In genomic region chr6:113381957-113382356, GRCh38 we compare ENCODE assay signal across 9 cellular contexts.
A peak's percentile ranks its signal among the peaks of the same experiment; 100 is the strongest.
DNase-seq lines count a peak whose midpoint lies in the region; ATAC-seq and TF ChIP-seq lines count a peak whose summit lies in the region.
"Had no signal": no experiment of that assay in that cellular context is flagged by ENCODE, and none has a peak within 500 bp of the region (broad histone marks: within the 10 kb centered on the region; RNA-seq: fewer than 3 reads in every experiment).

No MANE protein-coding gene starts in this region.

- H3K4me1 ChIP-seq in A673 (ENCODE audit: insufficient read depth, low read length, poor library complexity, severe bottlenecking) = peaks cover 11% of the 10 kb centered on the region
- peaks cover 0 to 9% (median 3%) of the 10 kb centered on the region in 4 donors for H3K4me1 ChIP-seq in esophagus muscularis mucosa

- POLR2A ChIA-PET in A673 (lab: Charles Lee; ENCODE audit: low non-redundant PET) = no interaction called here
- POLR2A ChIA-PET in HEK293T (lab: Yijun Ruan, JAX) = no interaction called here

- peak; percentile 53 for ATAC-seq in GM19025 (IDR thresholded peaks at IDR 0.05; ENCODE audit: low read depth, unreplicated experiment)
- peak; percentile 84 for ATAC-seq in HG03060 (IDR thresholded peaks at IDR 0.05; ENCODE audit: low read depth, unreplicated experiment)

- no peak overlapping the region for H3K27ac ChIP-seq in A673 (ENCODE audit: low read depth, low read length, poor library complexity, severe bottlenecking)
- H3K27ac ChIP-seq in esophagus muscularis mucosa (replicated peaks in 1 of 4) = no peak overlapping the region

- DNase-seq in A673 (ENCODE audit: low spot score) (peak; percentile 89), NCI-H2196 (lab: John Stamatoyannopoulos, UW; ENCODE audit: unreplicated experiment) (peak; percentile 76), fibroblast of the aortic adventitia (ENCODE audit: low read depth) (peak; percentile 92), RKO (ENCODE audit: low spot score) (no peak), esophagus muscularis mucosa (ENCODE audit: extremely low spot score) (no peak), HEK293T (ENCODE audit: extremely low spot score) (no peak)
- DNase-seq: CD4-positive, CD25-positive, alpha-beta regulatory T cell had no signal

- BruUV-seq in A673 (replicated peaks; lab: Mats Ljungman, UMichigan) = no TSS peak

- TF ChIP-seq POLR2A in esophagus muscularis mucosa (IDR thresholded peaks at IDR 0.05; ENCODE audit: low read depth) = no peak

- H3K36me3 ChIP-seq in A673 (ENCODE audit: insufficient read depth, low read length, poor library complexity, severe bottlenecking) (no peaks in the 10 kb centered on the region), esophagus muscularis mucosa (no peaks in the 10 kb centered on the region)

- TF ChIP-seq CTCF in A673 (conservative IDR thresholded peaks at IDR 0.05; ENCODE audit: low read depth, low read length) = no peak
- TF ChIP-seq CTCF in fibroblast of the aortic adventitia (IDR thresholded peaks at IDR 0.05; ENCODE audit: insufficient read depth, low read length) = no peak
- no peak for TF ChIP-seq CTCF in esophagus muscularis mucosa (IDR thresholded peaks at IDR 0.05)

- intact Hi-C loops in A673 (cut with micrococcal nuclease; ENCODE audit: unreplicated experiment) = no loop called here
- intact Hi-C loops in esophagus muscularis mucosa (cut with DNase I) = no loop called here

- H3K9me3 ChIP-seq in A673 (ENCODE audit: low read depth, low read length, poor library complexity, severe bottlenecking) (no peaks in the 10 kb centered on the region), esophagus muscularis mucosa (no peaks in the 10 kb centered on the region)

- 22% methylated on average over 2 of the region's 2 CpGs for WGBS in esophagus muscularis mucosa

- H3K4me3 ChIP-seq in A673 (ENCODE audit: low read depth, low read length, poor library complexity, severe bottlenecking) (no peak overlapping the region), fibroblast of the aortic adventitia (ENCODE audit: low read depth, low read length) (no peak overlapping the region), esophagus muscularis mucosa (no peak overlapping the region)

- CTCF ChIA-PET in A673 (lab: Charles Lee) = no interaction called here
- CTCF ChIA-PET in HEK293T (lab: Yijun Ruan, JAX) = no interaction called here

- no peak for TF ChIP-seq EP300 in esophagus muscularis mucosa (IDR thresholded peaks at IDR 0.05)

- H3K27me3 ChIP-seq in A673 (replicated peaks; ENCODE audit: insufficient read depth, low read depth, low read length, poor library complexity) (no peaks in the 10 kb centered on the region), esophagus muscularis mucosa (no peaks in the 10 kb centered on the region)

TF ChIP-seq in HEK293T, 16 proteins besides CTCF, POLR2A, EP300 and RAD21:
- no peak for TF ChIP-seq CTBP1 (IDR thresholded peaks at IDR 0.05; ENCODE audit: borderline replicate concordance)
- TF ChIP-seq FOXM1 (IDR thresholded peaks at IDR 0.05; ENCODE audit: borderline replicate concordance) = no peak
- no peak for TF ChIP-seq BHLHE40 (IDR thresholded peaks at IDR 0.05; ENCODE audit: borderline replicate concordance)
- no peak for TF ChIP-seq NFRKB (IDR thresholded peaks at IDR 0.05)
- no peak for TF ChIP-seq FOXK2 (IDR thresholded peaks at IDR 0.05)
- no peak for TF ChIP-seq ELF4 (IDR thresholded peaks at IDR 0.05)
- TF ChIP-seq FOXA1 (IDR thresholded peaks at IDR 0.05) = no peak
- TF ChIP-seq ARNT (IDR thresholded peaks at IDR 0.05) = no peak
- TF ChIP-seq TARDBP (IDR thresholded peaks at IDR 0.05) = no peak
- TF ChIP-seq ZNF384 (IDR thresholded peaks at IDR 0.05) = no peak
- TF ChIP-seq SUZ12 (IDR thresholded peaks at IDR 0.05) = no peak
- TF ChIP-seq L3MBTL2 (conservative IDR thresholded peaks at IDR 0.05) = no peak
- no peak for TF ChIP-seq SP1 (IDR thresholded peaks at IDR 0.05)
- TF ChIP-seq HDGF (IDR thresholded peaks at IDR 0.05; ENCODE audit: borderline replicate concordance) = no peak

Comparison
In these comparisons a context has a peak if more than half of its experiments do, and no peak if none do; other contexts are left out.
1. DNase-seq: peak in A673 (single experiment), NCI-H2196 (single experiment) and fibroblast of the aortic adventitia (single experiment); none in RKO (single experiment), esophagus muscularis mucosa (single experiment) and HEK293T (single experiment).